In genomic region chr9:132780230-132781007, GRCh38 we compare ENCODE assay signal across 3 cellular contexts.
TF ChIP-seq lines count a peak whose summit lies in the region.

No MANE protein-coding gene starts in this region.

TF ChIP-seq in SK-N-SH, 30 proteins besides CTCF, POLR2A, EP300 and RAD21 (continued from another document):
- no peak for TF ChIP-seq RXRA (IDR thresholded peaks at IDR 0.05; ENCODE audit: borderline replicate concordance, low read depth)
- TF ChIP-seq NRF1 (IDR thresholded peaks at IDR 0.05; ENCODE audit: low read depth, low read length): no peak
- TF ChIP-seq TAF1 (IDR thresholded peaks at IDR 0.05; ENCODE audit: borderline replicate concordance, low read depth, low read length): no peak
- no peak for TF ChIP-seq JUND (IDR thresholded peaks at IDR 0.05)

TF ChIP-seq in SK-N-SH treated with all-trans-retinoic acid at 6 μM for 48 hours, 23 proteins besides CTCF, POLR2A, EP300 and RAD21 (continued from another document):
- TF ChIP-seq POU6F1 (CRISPR knock-in tag; IDR thresholded peaks at IDR 0.05; ENCODE audit: borderline replicate concordance, low read depth): no peak
- no peak for TF ChIP-seq CREB5 (CRISPR knock-in tag; IDR thresholded peaks at IDR 0.05; ENCODE audit: low read depth)
- TF ChIP-seq CSRNP3 (CRISPR knock-in tag; IDR thresholded peaks at IDR 0.05): no peak
- no peak for TF ChIP-seq ZNF8 (CRISPR knock-in tag; IDR thresholded peaks at IDR 0.05)
- no peak for TF ChIP-seq SNAI2 (CRISPR knock-in tag; IDR thresholded peaks at IDR 0.05)
- no peak for TF ChIP-seq ZC3H10 (CRISPR knock-in tag; IDR thresholded peaks at IDR 0.05)
- TF ChIP-seq BACH2 (CRISPR knock-in tag; IDR thresholded peaks at IDR 0.05; ENCODE audit: borderline replicate concordance): no peak
- TF ChIP-seq ESRRG (CRISPR knock-in tag; IDR thresholded peaks at IDR 0.05): no peak
- no peak for TF ChIP-seq PPARA (CRISPR knock-in tag; IDR thresholded peaks at IDR 0.05; ENCODE audit: borderline replicate concordance)
- no peak for TF ChIP-seq PATZ1 (CRISPR knock-in tag; IDR thresholded peaks at IDR 0.05; ENCODE audit: borderline replicate concordance)
- TF ChIP-seq TCF4 (CRISPR knock-in tag; IDR thresholded peaks at IDR 0.05; ENCODE audit: borderline replicate concordance): no peak
- TF ChIP-seq CSDC2 (CRISPR knock-in tag; IDR thresholded peaks at IDR 0.05): no peak

TF ChIP-seq in GM12878, 131 proteins besides CTCF, POLR2A, EP300 and RAD21 (continued from another document):
- no peak for TF ChIP-seq ELK1 (IDR thresholded peaks at IDR 0.05; ENCODE audit: low read depth, low read length)
- TF ChIP-seq CHD4 (IDR thresholded peaks at IDR 0.05): no peak
- no peak for TF ChIP-seq SRF (IDR thresholded peaks at IDR 0.05; ENCODE audit: low read depth in 2 of 2, low read length in 2 of 2)
- TF ChIP-seq NFXL1 (IDR thresholded peaks at IDR 0.05; ENCODE audit: borderline replicate concordance): no peak
- no peak for TF ChIP-seq GABPA (IDR thresholded peaks at IDR 0.05; ENCODE audit: low read depth)
- TF ChIP-seq ZNF274 (IDR thresholded peaks at IDR 0.05; ENCODE audit: insufficient read depth, insufficient read length): no peak
- TF ChIP-seq KAT2A (conservative IDR thresholded peaks at IDR 0.05; ENCODE audit: control insufficient read depth, low read depth, low read length): no peak
- TF ChIP-seq EED (IDR thresholded peaks at IDR 0.05; ENCODE audit: low read depth): no peak
- TF ChIP-seq MYB (IDR thresholded peaks at IDR 0.05; ENCODE audit: borderline replicate concordance, low read depth, low read length): no peak
- peak; percentile 45; the same call in 1 of the 2 replicates for TF ChIP-seq RELB (IDR thresholded peaks at IDR 0.05; ENCODE audit: low read depth)
- TF ChIP-seq TCF3 (IDR thresholded peaks at IDR 0.05; ENCODE audit: borderline replicate concordance, insufficient read depth, low read depth, low read length): no peak
- TF ChIP-seq EGR1 (IDR thresholded peaks at IDR 0.05; ENCODE audit: borderline replicate concordance in 1 of 2, low read depth in 2 of 2, low read length in 2 of 2): no peak
- no peak for TF ChIP-seq ZNF384 (IDR thresholded peaks at IDR 0.05; ENCODE audit: borderline replicate concordance, low read depth, low read length)
- TF ChIP-seq RUNX3 (IDR thresholded peaks at IDR 0.05; ENCODE audit: low read length): 0 out of 2 replicates have a peak, but pooled peaks have one; percentile 8
- TF ChIP-seq ATF7 (IDR thresholded peaks at IDR 0.05; ENCODE audit: low read depth): no peak; the same call in 1 of the 2 replicates
- 0 out of 2 replicates have a peak, but pooled peaks have one; percentile 20 for TF ChIP-seq YY1 (IDR thresholded peaks at IDR 0.05; ENCODE audit: low read depth, low read length)
- no peak for TF ChIP-seq IRF3 (IDR thresholded peaks at IDR 0.05)
- peak; percentile 67; the same call in 1 of the 2 replicates for TF ChIP-seq CHD2 (IDR thresholded peaks at IDR 0.05; ENCODE audit: borderline replicate concordance, low read depth, low read length)
- no peak for TF ChIP-seq BHLHE40 (IDR thresholded peaks at IDR 0.05; ENCODE audit: borderline replicate concordance in 1 of 2, low read depth in 2 of 2, low read length in 1 of 2)
- TF ChIP-seq HDGF (IDR thresholded peaks at IDR 0.05): no peak
- no peak for TF ChIP-seq LARP7 (IDR thresholded peaks at IDR 0.05)
- TF ChIP-seq SREBF1 (IDR thresholded peaks at IDR 0.05; ENCODE audit: low read length): no peak
- TF ChIP-seq SUPT20H (IDR thresholded peaks at IDR 0.05; ENCODE audit: borderline replicate concordance, control insufficient read depth, low read depth, low read length): no peak
- no peak for TF ChIP-seq ASH2L (IDR thresholded peaks at IDR 0.05; ENCODE audit: borderline replicate concordance, low read depth)
- TF ChIP-seq ZBED1 (IDR thresholded peaks at IDR 0.05; ENCODE audit: borderline replicate concordance): no peak
- no peak for TF ChIP-seq ZNF687 (IDR thresholded peaks at IDR 0.05)
- no peak for TF ChIP-seq RBBP5 (conservative IDR thresholded peaks at IDR 0.05)
- no peak for TF ChIP-seq RCOR1 (conservative IDR thresholded peaks at IDR 0.05; ENCODE audit: low read depth, low read length)
- TF ChIP-seq JUNB (IDR thresholded peaks at IDR 0.05): 0 out of 2 replicates have a peak, but pooled peaks have one; percentile 25
- no peak for TF ChIP-seq PKNOX1 (IDR thresholded peaks at IDR 0.05)
- no peak for TF ChIP-seq CEBPB (IDR thresholded peaks at IDR 0.05; ENCODE audit: borderline replicate concordance in 1 of 2, low read depth in 2 of 2, low read length in 2 of 2)
- TF ChIP-seq NR2F1 (conservative IDR thresholded peaks at IDR 0.05): peak; percentile 71; the same call in 1 of the 2 replicates
- peak; percentile 74; the same call in 1 of the 2 replicates for TF ChIP-seq ESRRA (IDR thresholded peaks at IDR 0.05; ENCODE audit: low read length)
- TF ChIP-seq POLR2AphosphoS5 (IDR thresholded peaks at IDR 0.05; ENCODE audit: low read length): no peak
